Comparison of ENCODE assay signal across 21 cellular contexts in the genomic region with DNA sequence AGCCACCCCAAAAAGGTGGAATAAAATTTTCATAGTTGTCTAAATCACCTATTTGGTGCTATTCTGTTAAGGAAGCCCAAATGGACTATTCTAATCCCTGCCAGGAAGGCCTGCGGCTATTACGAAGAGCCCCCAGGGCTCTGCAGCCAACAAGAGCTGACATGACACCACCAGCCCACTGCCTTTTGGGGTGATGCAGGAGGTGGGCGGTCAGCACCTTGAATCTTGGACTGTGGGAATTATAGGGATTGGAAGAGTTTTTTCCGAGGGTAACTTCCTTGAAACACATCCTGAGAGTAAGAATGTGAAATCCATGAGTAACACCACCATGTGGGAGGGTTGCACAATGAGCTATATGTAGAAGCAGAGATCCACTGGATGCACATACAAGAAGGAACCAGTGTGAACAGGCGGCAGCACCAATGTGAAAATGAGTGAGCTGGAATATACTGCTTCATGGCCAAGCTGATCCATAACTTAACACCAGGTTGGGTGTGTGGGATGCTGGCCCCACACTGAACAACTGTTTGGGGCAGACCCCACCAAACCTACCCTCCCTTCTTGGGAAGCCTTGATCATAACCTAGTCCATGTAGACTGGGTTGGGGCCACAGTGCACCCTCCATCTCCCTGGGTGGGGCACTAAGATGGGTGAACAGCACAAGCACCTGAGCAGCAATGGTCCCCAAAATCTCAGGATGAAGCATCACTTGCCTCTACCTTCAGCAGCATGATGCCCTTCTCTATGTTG.
A peak's percentile ranks its signal among the peaks of the same experiment; 100 is the strongest.
DNase-seq lines count a peak whose midpoint lies in the region; ATAC-seq, FAIRE-seq and TF ChIP-seq lines count a peak whose summit lies in the region.
"Had no signal": no experiment of that assay in that cellular context is flagged by ENCODE, and none has a peak within 500 bp of the region (broad histone marks: within the 10 kb centered on the region; RNA-seq: fewer than 3 reads in every experiment).

No MANE protein-coding gene starts in this region.

- H3K27ac ChIP-seq in WERI-Rb-1, result no peak overlapping the region
- H3K27ac ChIP-seq: right atrium auricular region had no signal

- ATAC-seq in HG02970 (IDR thresholded peaks at IDR 0.05; ENCODE audit: low FRiP score, unreplicated experiment), result no peak

- H3K36me3 ChIP-seq in bronchial epithelial cell (ENCODE audit: control insufficient read depth, insufficient read depth, low read length) (no peaks in the 10 kb centered on the region), WERI-Rb-1 (no peaks in the 10 kb centered on the region)
- H3K36me3 ChIP-seq: right atrium auricular region had no signal

- H3K27me3 ChIP-seq in bronchial epithelial cell (ENCODE audit: control insufficient read depth, insufficient read depth, low read length) (no peaks in the 10 kb centered on the region), WERI-Rb-1 (ENCODE audit: insufficient read depth, low read depth, severe bottlenecking) (no peaks in the 10 kb centered on the region)
- H3K27me3 ChIP-seq: right atrium auricular region had no signal

- no peaks in the 10 kb centered on the region for H3K9me3 ChIP-seq in WERI-Rb-1 (ENCODE audit: severe bottlenecking)

- DNase-seq in ELR (ENCODE audit: low read depth) (peak; percentile 13), HT1080 (ENCODE audit: low read depth) (peak; percentile 17), bronchial epithelial cell (ENCODE audit: low read depth) (peak; percentile 98), mesenteric fat pad (ENCODE audit: low spot score) (peak; percentile 55), WERI-Rb-1 (no peak), cerebellum (ENCODE audit: low spot score) (no peak), EL (no peak)
- DNase-seq: activated CD4-positive, alpha-beta T cell treated with anti-CD3 and anti-CD28 coated beads for 4 hours; activated gamma-delta T cell; CD4-positive, CD25-positive, alpha-beta regulatory T cell; dermis blood vessel endothelial cell; DMS 273 treated with DMSO at 0.1 percent for 48 hours; GF-D8; Kasumi-1; occipital lobe; RPMI8226; substantia nigra had no signal

- H3K4me3 ChIP-seq in bronchial epithelial cell (ENCODE audit: low read depth, low read length) (no peak overlapping the region), WERI-Rb-1 (ENCODE audit: low read depth, low read length) (no peak overlapping the region)
- H3K4me3 ChIP-seq: lung, right atrium auricular region had no signal

- peak; percentile 18 for TF ChIP-seq CTCF in bronchial epithelial cell (IDR thresholded peaks at IDR 0.05; ENCODE audit: insufficient read depth, low read length, severe bottlenecking)
- no peak for TF ChIP-seq CTCF in WERI-Rb-1 (IDR thresholded peaks at IDR 0.05; ENCODE audit: low read depth, low read length)

- FAIRE-seq in bronchial epithelial cell (lab: Jason Lieb, UNC), result peak; percentile 88
- FAIRE-seq: endothelial cell of umbilical vein had no signal

Comparison
In these comparisons a context has a peak if more than half of its experiments do, and no peak if none do; other contexts are left out.
1. DNase-seq: peak in ELR (single experiment), HT1080 (single experiment), bronchial epithelial cell (single experiment) and mesenteric fat pad (single experiment); none in WERI-Rb-1 (single experiment), cerebellum (single experiment) and EL (single experiment).